8 cellular contexts compared by ENCODE assay signal in the genomic region with DNA sequence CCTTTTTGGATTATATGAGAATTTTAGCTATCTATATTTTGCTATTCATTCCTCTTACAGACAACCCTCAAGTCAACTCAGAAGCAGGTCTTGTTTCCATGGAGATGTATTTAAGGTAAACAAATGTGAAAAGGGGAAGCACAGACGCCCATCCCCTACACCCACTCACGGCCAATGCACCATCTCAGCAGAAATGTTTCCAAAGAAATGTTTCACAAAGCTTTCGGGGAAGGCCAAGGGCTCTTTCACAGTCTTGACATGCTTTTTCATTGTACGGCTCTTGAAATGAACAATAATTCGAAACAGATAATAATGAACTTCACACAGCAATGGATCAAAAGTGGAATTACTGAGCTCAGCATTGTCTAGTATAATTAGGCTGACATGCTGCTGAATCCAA.
DNase-seq lines count a peak whose midpoint lies in the region; ATAC-seq and TF ChIP-seq lines count a peak whose summit lies in the region.

No MANE protein-coding gene starts in this region.

- H3K27me3 ChIP-seq in spleen (replicated peaks in 1 of 7): no peaks in the 10 kb centered on the region
- H3K27me3 ChIP-seq in smooth muscle cell (ENCODE audit: low read depth): no peaks in the 10 kb centered on the region

- no peak for TF ChIP-seq POLR2A in spleen (IDR thresholded peaks at IDR 0.05)

- H3K36me3 ChIP-seq in spleen (no peaks in the 10 kb centered on the region), smooth muscle cell (ENCODE audit: low read depth) (no peaks in the 10 kb centered on the region)

- H3K27me3 Mint-ChIP-seq in activated naive CD4-positive, alpha-beta T cell treated with anti-CD3 and anti-CD28 coated beads, Interleukin-2, amount 50 U/mL, for 24 hours: no peaks in the 10 kb centered on the region

- H3K4me1 ChIP-seq in spleen (peaks cover 0 to 62% (median 16%) of the 10 kb centered on the region in 6 donors), smooth muscle cell (ENCODE audit: low read depth) (no peaks in the 10 kb centered on the region)

- peak; percentile 64 for ATAC-seq in GM21526 (IDR thresholded peaks at IDR 0.05; ENCODE audit: low FRiP score, unreplicated experiment)
- no peak for ATAC-seq in SK-N-SH treated with all-trans-retinoic acid at 6 μM for 48 hours

- intact Hi-C loops in spleen (cut with DNase I; ENCODE audit: low total_unique reads): no loop called here

- H3K36me3 Mint-ChIP-seq in activated naive CD4-positive, alpha-beta T cell treated with anti-CD3 and anti-CD28 coated beads, Interleukin-2, amount 50 U/mL, for 24 hours: peaks cover 9% of the 10 kb centered on the region

- no peaks in the 10 kb centered on the region for H3F3A ChIP-seq in smooth muscle cell (ENCODE audit: low read depth)

- peak overlapping the region; percentile 82 for H3K4me3 Mint-ChIP-seq in activated naive CD4-positive, alpha-beta T cell treated with anti-CD3 and anti-CD28 coated beads, Interleukin-2, amount 50 U/mL, for 24 hours

- peaks cover 55% of the 10 kb centered on the region for H3K4me1 Mint-ChIP-seq in activated naive CD4-positive, alpha-beta T cell treated with anti-CD3 and anti-CD28 coated beads, Interleukin-2, amount 50 U/mL, for 24 hours

- peak overlapping the region; percentile 99 for H3K27ac Mint-ChIP-seq in activated naive CD4-positive, alpha-beta T cell treated with anti-CD3 and anti-CD28 coated beads, Interleukin-2, amount 50 U/mL, for 24 hours

- WGBS in spleen, 5 donors: 19 to 38% (median 36%) methylated on average over 5 of the region's 5 CpGs
- WGBS in smooth muscle cell (ENCODE audit: low lambda C conversion rate): 65% methylated on average over 5 of the region's 5 CpGs

- H3K4me3 ChIP-seq in GM12865 (ENCODE audit: low read depth, low read length): no peak overlapping the region
- peak overlapping the region in 1 of 8 donors; percentile 49 for H3K4me3 ChIP-seq in spleen
- no peak overlapping the region for H3K4me3 ChIP-seq in smooth muscle cell

- H2AFZ ChIP-seq in smooth muscle cell (ENCODE audit: low read depth): no peak overlapping the region

- no peaks in the 10 kb centered on the region for H3K79me2 ChIP-seq in smooth muscle cell (ENCODE audit: low read depth)

- in situ Hi-C loops in KBM-7 (cut with MboI; ENCODE audit: low pct_unique_long_range_greater_than_20kb, low sequenced_read_pairs): no loop called here

- H4K20me1 ChIP-seq in smooth muscle cell (ENCODE audit: low read depth): no peaks in the 10 kb centered on the region

- H3K27ac ChIP-seq in spleen (peak overlapping the region; percentile 40 to 92 (median 78)), smooth muscle cell (ENCODE audit: low read depth) (no peak overlapping the region)

- DNase-seq in GM12865 (ENCODE audit: low read depth) (peak; percentile 76), KBM-7 (peak; percentile 93), spleen (no peak), smooth muscle cell (lab: John Stamatoyannopoulos, UW; ENCODE audit: unreplicated experiment) (no peak), middle frontal gyrus (ENCODE audit: extremely low spot score, low spot score) (no peak)

- no peak overlapping the region for H3K4me2 ChIP-seq in smooth muscle cell

- peaks cover 0 to 8% (median 0%) of the 10 kb centered on the region in 8 donors for H3K9me3 ChIP-seq in spleen
- no peaks in the 10 kb centered on the region for H3K9me3 ChIP-seq in smooth muscle cell (replicated peaks; ENCODE audit: low read depth)

- no peak overlapping the region for H3K9ac ChIP-seq in smooth muscle cell (ENCODE audit: low read depth)

- no peak for TF ChIP-seq CTCF in GM12865 (IDR thresholded peaks at IDR 0.05; ENCODE audit: insufficient read depth, low read depth, low read length, missing control alignments)
- no peak for TF ChIP-seq CTCF in spleen (IDR thresholded peaks at IDR 0.05 in 8 of 11, conservative IDR thresholded peaks at IDR 0.05 in 3 of 11)
- no peak for TF ChIP-seq CTCF in smooth muscle cell (IDR thresholded peaks at IDR 0.05; ENCODE audit: borderline replicate concordance, insufficient read depth, poor library complexity, severe bottlenecking)

- peaks cover 13% of the 10 kb centered on the region for H3K9me3 Mint-ChIP-seq in activated naive CD4-positive, alpha-beta T cell treated with anti-CD3 and anti-CD28 coated beads, Interleukin-2, amount 50 U/mL, for 24 hours

TF ChIP-seq in SK-N-SH treated with all-trans-retinoic acid at 6 μM for 48 hours, 23 proteins besides CTCF, POLR2A, EP300 and RAD21:
- TF ChIP-seq ARNTL (CRISPR knock-in tag; IDR thresholded peaks at IDR 0.05; ENCODE audit: borderline replicate concordance, low read depth) (no peak), PPARA (CRISPR knock-in tag; IDR thresholded peaks at IDR 0.05; ENCODE audit: borderline replicate concordance) (no peak), BACH2 (CRISPR knock-in tag; IDR thresholded peaks at IDR 0.05; ENCODE audit: borderline replicate concordance) (no peak), ZC3H10 (CRISPR knock-in tag; IDR thresholded peaks at IDR 0.05) (no peak), GLIS3 (CRISPR knock-in tag; IDR thresholded peaks at IDR 0.05) (no peak), ZNF8 (CRISPR knock-in tag; IDR thresholded peaks at IDR 0.05) (no peak), ZFP30 (CRISPR knock-in tag; IDR thresholded peaks at IDR 0.05) (no peak), ESRRG (CRISPR knock-in tag; IDR thresholded peaks at IDR 0.05) (no peak), RARB (CRISPR knock-in tag; IDR thresholded peaks at IDR 0.05) (no peak), OSR1 (CRISPR knock-in tag; IDR thresholded peaks at IDR 0.05) (no peak), ZNF565 (CRISPR knock-in tag; conservative IDR thresholded peaks at IDR 0.05; ENCODE audit: low read depth) (no peak), ZFP3 (CRISPR knock-in tag; IDR thresholded peaks at IDR 0.05) (no peak), ISL1 (CRISPR knock-in tag; IDR thresholded peaks at IDR 0.05) (no peak), SNAI2 (CRISPR knock-in tag; IDR thresholded peaks at IDR 0.05) (no peak), CSDC2 (CRISPR knock-in tag; IDR thresholded peaks at IDR 0.05) (no peak), ZNF70 (CRISPR knock-in tag; IDR thresholded peaks at IDR 0.05) (no peak), TCF4 (CRISPR knock-in tag; IDR thresholded peaks at IDR 0.05; ENCODE audit: borderline replicate concordance) (no peak)
- TF ChIP-seq, protein P1, sequence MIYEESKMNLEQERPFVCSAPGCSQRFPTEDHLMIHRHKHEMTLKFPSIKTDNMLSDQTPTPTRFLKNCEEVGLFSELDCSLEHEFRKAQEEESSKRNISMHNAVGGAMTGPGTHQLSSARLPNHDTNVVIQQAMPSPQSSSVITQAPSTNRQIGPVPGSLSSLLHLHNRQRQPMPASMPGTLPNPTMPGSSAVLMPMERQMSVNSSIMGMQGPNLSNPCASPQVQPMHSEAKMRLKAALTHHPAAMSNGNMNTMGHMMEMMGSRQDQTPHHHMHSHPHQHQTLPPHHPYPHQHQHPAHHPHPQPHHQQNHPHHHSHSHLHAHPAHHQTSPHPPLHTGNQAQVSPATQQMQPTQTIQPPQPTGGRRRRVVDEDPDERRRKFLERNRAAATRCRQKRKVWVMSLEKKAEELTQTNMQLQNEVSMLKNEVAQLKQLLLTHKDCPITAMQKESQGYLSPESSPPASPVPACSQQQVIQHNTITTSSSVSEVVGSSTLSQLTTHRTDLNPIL (CRISPR knock-in tag; IDR thresholded peaks at IDR 0.05; ENCODE audit: low read depth): no peak
- TF ChIP-seq, protein P2, sequence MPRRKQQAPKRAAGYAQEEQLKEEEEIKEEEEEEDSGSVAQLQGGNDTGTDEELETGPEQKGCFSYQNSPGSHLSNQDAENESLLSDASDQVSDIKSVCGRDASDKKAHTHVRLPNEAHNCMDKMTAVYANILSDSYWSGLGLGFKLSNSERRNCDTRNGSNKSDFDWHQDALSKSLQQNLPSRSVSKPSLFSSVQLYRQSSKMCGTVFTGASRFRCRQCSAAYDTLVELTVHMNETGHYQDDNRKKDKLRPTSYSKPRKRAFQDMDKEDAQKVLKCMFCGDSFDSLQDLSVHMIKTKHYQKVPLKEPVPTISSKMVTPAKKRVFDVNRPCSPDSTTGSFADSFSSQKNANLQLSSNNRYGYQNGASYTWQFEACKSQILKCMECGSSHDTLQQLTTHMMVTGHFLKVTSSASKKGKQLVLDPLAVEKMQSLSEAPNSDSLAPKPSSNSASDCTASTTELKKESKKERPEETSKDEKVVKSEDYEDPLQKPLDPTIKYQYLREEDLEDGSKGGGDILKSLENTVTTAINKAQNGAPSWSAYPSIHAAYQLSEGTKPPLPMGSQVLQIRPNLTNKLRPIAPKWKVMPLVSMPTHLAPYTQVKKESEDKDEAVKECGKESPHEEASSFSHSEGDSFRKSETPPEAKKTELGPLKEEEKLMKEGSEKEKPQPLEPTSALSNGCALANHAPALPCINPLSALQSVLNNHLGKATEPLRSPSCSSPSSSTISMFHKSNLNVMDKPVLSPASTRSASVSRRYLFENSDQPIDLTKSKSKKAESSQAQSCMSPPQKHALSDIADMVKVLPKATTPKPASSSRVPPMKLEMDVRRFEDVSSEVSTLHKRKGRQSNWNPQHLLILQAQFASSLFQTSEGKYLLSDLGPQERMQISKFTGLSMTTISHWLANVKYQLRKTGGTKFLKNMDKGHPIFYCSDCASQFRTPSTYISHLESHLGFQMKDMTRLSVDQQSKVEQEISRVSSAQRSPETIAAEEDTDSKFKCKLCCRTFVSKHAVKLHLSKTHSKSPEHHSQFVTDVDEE (CRISPR knock-in tag; IDR thresholded peaks at IDR 0.05): no peak

Comparison
In these comparisons a context has a peak if more than half of its experiments do, and no peak if none do; other contexts are left out.
1. DNase-seq: peak in GM12865 (single experiment) and KBM-7 (single experiment); none in spleen (single experiment), smooth muscle cell (single experiment) and middle frontal gyrus (single experiment).